In genomic region chr14:105303949-105304348, GRCh38 we compare ENCODE assay signal across 18 cellular contexts. TPM values are rescaled to one million over a fixed set of nuclear protein-coding genes. Genes with fewer than 3 reads are reported as not detected.
DNase-seq lines count a peak whose midpoint lies in the region; TF ChIP-seq lines count a peak whose summit lies in the region.
"Had no signal": no experiment of that assay in that cellular context is flagged by ENCODE, and none has a peak within 500 bp of the region (broad histone marks: within the 10 kb centered on the region; RNA-seq: fewer than 3 reads in every experiment).

No MANE protein-coding gene starts in this region.

- DNase-seq in D341Med (ENCODE audit: low spot score) (peak; percentile 24), NCI-H82 (lab: John Stamatoyannopoulos, UW) (peak; percentile 57), neural crest cell (ENCODE audit: low read depth, low spot score) (no peak), brain microvascular endothelial cell (no peak), NCI-H187 treated with DMSO at 0.1 percent for 48 hours (lab: John Stamatoyannopoulos, UW) (no peak), osteocyte (ENCODE audit: extremely low spot score, unreplicated experiment) (no peak)
- DNase-seq: DMS79, Kasumi-1, MG63, NCI-H1048, NCI-H1436, NCI-H2029, NCI-H2171, NCI-H526 had no signal

- in situ Hi-C loops in brain microvascular endothelial cell (cut with HindIII; ENCODE audit: low pct_ligation_motif_present, low sequenced_read_pairs), result no loop called here

- H3K27ac Mint-ChIP-seq in brain (peak overlapping the region in 1 of 5 experiments; percentile 4), neural crest cell (ENCODE audit: unreplicated experiment) (no peak overlapping the region), osteocyte (ENCODE audit: unreplicated experiment) (no peak overlapping the region)

- H3K9me3 Mint-ChIP-seq in brain, result peaks cover 0 to 6% (median 4%) of the 10 kb centered on the region in 5 experiments
- no peaks in the 10 kb centered on the region for H3K9me3 Mint-ChIP-seq in neural crest cell
- H3K9me3 Mint-ChIP-seq in osteocyte (ENCODE audit: unreplicated experiment), result no peaks in the 10 kb centered on the region
- H3K9me3 Mint-ChIP-seq: IgD-negative memory B cell had no signal

- no peaks in the 10 kb centered on the region for H3K27me3 ChIP-seq in brain microvascular endothelial cell (replicated peaks)
- H3K27me3 ChIP-seq: BLaER1 treated with 17β-estradiol and CSF1 and Interleukin-3, amounts not matched to agents 10 nM and 100 nM; MG63 had no signal

- H3K4me3 Mint-ChIP-seq in brain (peak overlapping the region in 3 of 5 experiments; percentile 54 to 72 (median 69)), neural crest cell (peak overlapping the region; percentile 67), osteocyte (ENCODE audit: unreplicated experiment) (no peak overlapping the region)

- H3K4me3 ChIP-seq in brain microvascular endothelial cell (ENCODE audit: low read depth, low read length), result no peak overlapping the region
- H3K4me3 ChIP-seq: BLaER1 treated with 17β-estradiol and CSF1 and Interleukin-3, amounts not matched to agents 10 nM and 100 nM; MG63; SK-N-MC had no signal

- no peaks in the 10 kb centered on the region for H3K36me3 ChIP-seq in brain microvascular endothelial cell (replicated peaks)
- H3K36me3 ChIP-seq: MG63 had no signal

- H3K4me1 Mint-ChIP-seq in brain, result peaks cover 14% of the 10 kb centered on the region
- peaks cover 11% of the 10 kb centered on the region for H3K4me1 Mint-ChIP-seq in neural crest cell
- peaks cover 11% of the 10 kb centered on the region for H3K4me1 Mint-ChIP-seq in osteocyte (ENCODE audit: unreplicated experiment)

- H3K27me3 Mint-ChIP-seq in brain (peaks cover 19% of the 10 kb centered on the region), neural crest cell (ENCODE audit: low read depth) (peaks cover 6% of the 10 kb centered on the region), osteocyte (ENCODE audit: unreplicated experiment) (no peaks in the 10 kb centered on the region)
- H3K27me3 Mint-ChIP-seq: IgD-negative memory B cell had no signal

- H3K36me3 Mint-ChIP-seq in brain (peaks cover 9% of the 10 kb centered on the region), neural crest cell (ENCODE audit: low read depth) (no peaks in the 10 kb centered on the region), osteocyte (ENCODE audit: unreplicated experiment) (peaks cover 2% of the 10 kb centered on the region)
- H3K36me3 Mint-ChIP-seq: IgD-negative memory B cell had no signal

- H3K27ac ChIP-seq in brain microvascular endothelial cell, result no peak overlapping the region
- H3K27ac ChIP-seq: SK-N-MC had no signal

- TF ChIP-seq CTCF in brain (conservative IDR thresholded peaks at IDR 0.05), result no peak
- TF ChIP-seq CTCF in neural crest cell (conservative IDR thresholded peaks at IDR 0.05), result no peak
- TF ChIP-seq CTCF in brain microvascular endothelial cell (IDR thresholded peaks at IDR 0.05; ENCODE audit: low read depth, low read length, missing control alignments), result no peak
- TF ChIP-seq CTCF in osteocyte (IDR thresholded peaks at IDR 0.05), result no peak

RNA-seq across cellular contexts. Expression of gene BRF1, which starts 3.1 kb away (rescaled TPM):
- polyA plus RNA-seq in brain (ENCODE audit: insufficient read depth, low read depth, low replicate concordance), result 36.4 TPM
- total RNA-seq in neural crest cell (50.0 and 51.1 TPM in 2 replicates), osteocyte (41.7 and 43.5 TPM in 2 replicates)

RNA-seq across cellular contexts. Expression of gene PACS2, which starts 10.6 kb away (rescaled TPM):
- polyA plus RNA-seq in brain (ENCODE audit: insufficient read depth, low read depth, low replicate concordance), result 127 TPM
- 101 and 104 TPM in 2 replicates for total RNA-seq in neural crest cell
- total RNA-seq in osteocyte, result 109 and 115 TPM in 2 replicates

RNA-seq across cellular contexts. Expression of gene BTBD6, which starts 55.6 kb away (rescaled TPM):
- 91.4 TPM for polyA plus RNA-seq in brain (ENCODE audit: insufficient read depth, low read depth, low replicate concordance)
- 33.6 and 36.6 TPM in 2 replicates for total RNA-seq in neural crest cell
- 35.3 and 35.7 TPM in 2 replicates for total RNA-seq in osteocyte

Comparison
In these comparisons a context has a peak if more than half of its experiments do, and no peak if none do; other contexts are left out.
1. DNase-seq: peak in D341Med (single experiment) and NCI-H82 (single experiment); none in neural crest cell (single experiment), brain microvascular endothelial cell (single experiment), NCI-H187 treated with DMSO at 0.1 percent for 48 hours (single experiment) and osteocyte (single experiment).